In the genomic region with DNA sequence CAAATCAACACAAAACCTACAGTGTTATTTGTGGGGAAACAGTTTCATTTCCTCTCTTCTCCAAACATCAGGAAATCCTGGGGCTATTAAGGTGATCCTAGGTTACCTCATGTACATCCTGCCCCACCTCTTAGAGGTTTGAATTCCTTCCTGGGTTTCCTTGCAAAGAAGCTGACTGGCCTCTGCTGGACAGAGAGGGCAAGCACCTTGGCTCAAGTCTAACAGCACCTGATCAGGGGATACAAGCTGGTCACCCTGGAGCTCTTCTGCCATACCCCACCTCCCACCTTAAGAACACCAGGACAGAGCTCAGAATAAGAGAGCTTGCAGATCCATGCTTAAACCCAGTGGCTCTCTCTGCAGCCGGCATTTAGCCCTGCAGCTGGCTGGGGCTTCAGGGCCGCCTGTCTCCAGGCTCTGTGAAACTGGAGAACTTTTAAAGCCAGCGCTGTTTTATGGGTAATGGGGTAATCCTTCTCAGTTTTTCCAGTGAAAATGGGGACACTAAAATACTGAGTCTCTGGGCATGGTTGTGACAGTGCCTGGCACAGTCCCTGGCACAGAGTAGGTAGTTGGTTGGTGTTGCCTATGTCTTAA, we compare ENCODE assay signal across 1 cellular context.
TF ChIP-seq lines count a peak whose summit lies in the region.

No MANE protein-coding gene starts in this region.

TF ChIP-seq in SK-N-SH treated with all-trans-retinoic acid at 6 μM for 48 hours, 23 proteins besides CTCF, POLR2A, EP300 and RAD21 (continued from another document):
- no peak for TF ChIP-seq ARNTL (CRISPR knock-in tag; IDR thresholded peaks at IDR 0.05; ENCODE audit: borderline replicate concordance, low read depth)
